8 cellular contexts compared by ENCODE assay signal in the genomic region with DNA sequence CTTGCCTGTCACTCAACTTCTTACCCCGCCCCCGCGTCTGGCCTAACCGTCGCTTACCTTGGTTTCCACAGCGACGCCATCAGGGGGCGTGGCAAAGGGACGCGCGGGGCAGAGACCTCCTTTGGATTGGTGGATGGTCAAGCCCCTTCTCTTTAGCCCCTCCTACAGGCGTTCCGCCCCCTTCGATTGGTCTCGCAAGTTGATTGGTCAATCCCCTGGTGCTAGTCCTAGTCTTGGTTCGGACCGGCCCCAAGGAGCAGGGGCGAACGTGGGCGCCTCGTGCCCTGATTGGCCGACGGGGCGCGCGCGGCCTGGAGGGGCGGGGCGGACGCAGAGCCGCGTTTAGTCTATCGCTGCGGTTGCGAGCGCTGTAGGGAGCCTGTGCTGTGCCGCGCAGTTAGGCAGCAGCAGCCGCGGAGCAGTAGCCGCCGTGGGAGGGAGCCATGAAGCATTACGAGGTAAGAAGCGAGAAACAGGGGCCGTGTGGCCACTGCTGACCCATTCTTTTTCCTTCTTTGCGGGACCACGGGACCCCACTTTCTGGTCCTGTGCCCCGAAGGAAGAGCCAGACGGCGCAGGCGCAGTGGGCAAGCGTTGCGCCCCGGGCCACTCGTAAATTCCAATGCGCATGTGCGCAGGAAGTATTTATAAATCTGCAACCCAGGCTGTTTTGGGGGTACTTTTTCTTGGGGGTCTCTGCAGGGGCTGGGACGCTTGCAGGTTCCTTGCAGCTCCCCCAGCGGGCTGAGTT. TPM values are rescaled to one million over a fixed set of nuclear protein-coding genes. Genes with fewer than 3 reads are reported as not detected.
DNase-seq lines count a peak whose midpoint lies in the region; ATAC-seq and TF ChIP-seq lines count a peak whose summit lies in the region.

TECR (plus strand) TSS at position 341 of the 751 bp plus-strand sequence; CDS start at position 444, 103 bp downstream.

- no peaks in the 10 kb centered on the region for H3K9me2 ChIP-seq in SK-N-SH

- H3K4me2 ChIP-seq in SK-N-SH: peak within 1 kb of the TSS; percentile 94

- TF ChIP-seq CTCF in SK-N-SH (IDR thresholded peaks at IDR 0.05) (no peak), gastroesophageal sphincter (IDR thresholded peaks at IDR 0.05) (no peak)

- H4K20me1 ChIP-seq in SK-N-SH (ENCODE audit: insufficient read depth): no peaks in the 10 kb centered on the region

- no peak for TF ChIP-seq RAD21 in SK-N-SH (IDR thresholded peaks at IDR 0.05; ENCODE audit: low read length)

- H3K9me3 ChIP-seq in SK-N-SH: no peaks in the 10 kb centered on the region
- H3K9me3 ChIP-seq in gastroesophageal sphincter: no peaks in the 10 kb centered on the region

- CTCF ChIA-PET in SK-N-SH (lab: Yijun Ruan, JAX): interaction anchor here (0.6 to 2.0 kb wide), 3 partner anchors 27 to 1691 kb away, joined by 3 to 6 read pairs (median 3); no protein-coding TSS in a partner anchor

- H3K4me1 ChIP-seq in SK-N-SH (ENCODE audit: control insufficient read depth in 1 of 2, insufficient read depth in 2 of 2, low read depth in 1 of 2, low read length in 1 of 2) (peaks cover 11 to 12% of the 10 kb centered on the region in 2 experiments; a peak in 3 of 4 replicates), gastroesophageal sphincter (peaks cover 0 to 37% (median 10%) of the 10 kb centered on the region in 3 donors)

- H3F3A ChIP-seq in SK-N-SH (replicated peaks; ENCODE audit: insufficient read depth): peaks cover 25% of the 10 kb centered on the region

- ATAC-seq in HG02571 (IDR thresholded peaks at IDR 0.05; ENCODE audit: unreplicated experiment) (peak; percentile 96), gastroesophageal sphincter (peak; percentile 99)

- H3K27me3 ChIP-seq in SK-N-SH (ENCODE audit: insufficient read depth): no peaks in the 10 kb centered on the region
- no peaks in the 10 kb centered on the region for H3K27me3 ChIP-seq in gastroesophageal sphincter

- H3K9ac ChIP-seq in SK-N-SH: peak within 1 kb of the TSS; percentile 76

- POLR2A ChIA-PET in SK-N-SH (lab: Yijun Ruan, JAX): interaction anchor here (1.0 kb wide), 1 partner anchor 11 kb away, joined by 3 read pairs; no protein-coding TSS in a partner anchor

- H2AFZ ChIP-seq in SK-N-SH (ENCODE audit: low read depth): peak within 1 kb of the TSS; percentile 92

- peaks cover 47% of the 10 kb centered on the region for H3K79me2 ChIP-seq in SK-N-SH (ENCODE audit: insufficient read depth)

- H3K4me3 ChIP-seq in SK-N-SH (ENCODE audit: low read depth in 2 of 2, low read length in 1 of 2) (peak within 1 kb of the TSS; percentile 75 to 91), gastroesophageal sphincter (peak within 1 kb of the TSS; percentile 43 to 82)

- WGBS in SK-N-SH (ENCODE audit: low lambda C conversion rate): under 1% methylated on average over 37 of the region's 59 CpGs
- WGBS in gastroesophageal sphincter (ENCODE audit: low coverage in 1 of 2), 2 donors: 0 to 1% methylated on average over 1 to 28 of the region's 59 CpGs

- peak; percentile 95 to 97 for TF ChIP-seq POLR2A in gastroesophageal sphincter (IDR thresholded peaks at IDR 0.05)

- TF ChIP-seq EP300 in SK-N-SH (IDR thresholded peaks at IDR 0.05; ENCODE audit: borderline replicate concordance in 1 of 2, low read depth in 1 of 2, low read length in 1 of 2) (no peak), gastroesophageal sphincter (IDR thresholded peaks at IDR 0.05) (no peak)

- no peaks in the 10 kb centered on the region for H3K36me3 ChIP-seq in SK-N-SH (replicated peaks in 1 of 2; ENCODE audit: control insufficient read depth in 1 of 2, insufficient read depth in 2 of 2, low read length in 1 of 2)
- H3K36me3 ChIP-seq in gastroesophageal sphincter: no peaks in the 10 kb centered on the region

- peak; percentile 100 for DNase-seq in GM04504 (ENCODE audit: low read depth)
- peak; percentile 98 for DNase-seq in NCI-H1048 (lab: John Stamatoyannopoulos, UW)
- peak; percentile 96 for DNase-seq in SK-N-SH
- peak; percentile 100 for DNase-seq in activated naive CD4-positive, alpha-beta T cell treated with anti-CD3 and anti-CD28 coated beads, Interleukin-2, amount 50 U/mL, for 16 hours
- DNase-seq in non-pigmented ciliary epithelial cell (ENCODE audit: low read depth): peak; percentile 100
- peak; percentile 100 for DNase-seq in superior temporal gyrus (ENCODE audit: extremely low spot score)

- peak within 1 kb of the TSS; percentile 74 to 89 for H3K27ac ChIP-seq in SK-N-SH (ENCODE audit: low read depth in 2 of 2, low read length in 1 of 2)
- peak within 1 kb of the TSS; percentile 50 to 96 (median 95) for H3K27ac ChIP-seq in gastroesophageal sphincter

TF ChIP-seq in SK-N-SH, 30 proteins besides CTCF, POLR2A, EP300 and RAD21 (continues in another document):
- no peak for TF ChIP-seq NFIC (IDR thresholded peaks at IDR 0.05; ENCODE audit: borderline replicate concordance)
- peak; percentile 11; the same call in 1 of the 2 replicates for TF ChIP-seq USF2 (IDR thresholded peaks at IDR 0.05; ENCODE audit: borderline replicate concordance, low read depth, low read length)
- TF ChIP-seq POLR2AphosphoS5 (IDR thresholded peaks at IDR 0.05; ENCODE audit: low read depth, low read length): peak; percentile 96
- TF ChIP-seq, protein P1, sequence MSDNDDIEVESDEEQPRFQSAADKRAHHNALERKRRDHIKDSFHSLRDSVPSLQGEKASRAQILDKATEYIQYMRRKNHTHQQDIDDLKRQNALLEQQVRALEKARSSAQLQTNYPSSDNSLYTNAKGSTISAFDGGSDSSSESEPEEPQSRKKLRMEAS (IDR thresholded peaks at IDR 0.05; ENCODE audit: low read depth): peak; percentile 19; the same call in 1 of the 2 replicates
- peak; percentile 74 for TF ChIP-seq RFX5 (IDR thresholded peaks at IDR 0.05; ENCODE audit: low read length)
- TF ChIP-seq, protein P2, sequence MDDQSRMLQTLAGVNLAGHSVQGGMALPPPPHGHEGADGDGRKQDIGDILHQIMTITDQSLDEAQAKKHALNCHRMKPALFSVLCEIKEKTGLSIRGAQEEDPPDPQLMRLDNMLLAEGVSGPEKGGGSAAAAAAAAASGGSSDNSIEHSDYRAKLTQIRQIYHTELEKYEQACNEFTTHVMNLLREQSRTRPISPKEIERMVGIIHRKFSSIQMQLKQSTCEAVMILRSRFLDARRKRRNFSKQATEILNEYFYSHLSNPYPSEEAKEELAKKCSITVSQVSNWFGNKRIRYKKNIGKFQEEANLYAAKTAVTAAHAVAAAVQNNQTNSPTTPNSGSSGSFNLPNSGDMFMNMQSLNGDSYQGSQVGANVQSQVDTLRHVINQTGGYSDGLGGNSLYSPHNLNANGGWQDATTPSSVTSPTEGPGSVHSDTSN (IDR thresholded peaks at IDR 0.05): peak; percentile 99
- TF ChIP-seq SIN3A (IDR thresholded peaks at IDR 0.05; ENCODE audit: borderline replicate concordance, low read depth, low read length): peak; percentile 52; the same call in 1 of the 2 replicates
- peak; percentile 86 for TF ChIP-seq NRF1 (IDR thresholded peaks at IDR 0.05; ENCODE audit: low read depth, low read length)
- peak; percentile 84 for TF ChIP-seq MXI1 (IDR thresholded peaks at IDR 0.05; ENCODE audit: low read depth, low read length)
- TF ChIP-seq, protein P3, sequence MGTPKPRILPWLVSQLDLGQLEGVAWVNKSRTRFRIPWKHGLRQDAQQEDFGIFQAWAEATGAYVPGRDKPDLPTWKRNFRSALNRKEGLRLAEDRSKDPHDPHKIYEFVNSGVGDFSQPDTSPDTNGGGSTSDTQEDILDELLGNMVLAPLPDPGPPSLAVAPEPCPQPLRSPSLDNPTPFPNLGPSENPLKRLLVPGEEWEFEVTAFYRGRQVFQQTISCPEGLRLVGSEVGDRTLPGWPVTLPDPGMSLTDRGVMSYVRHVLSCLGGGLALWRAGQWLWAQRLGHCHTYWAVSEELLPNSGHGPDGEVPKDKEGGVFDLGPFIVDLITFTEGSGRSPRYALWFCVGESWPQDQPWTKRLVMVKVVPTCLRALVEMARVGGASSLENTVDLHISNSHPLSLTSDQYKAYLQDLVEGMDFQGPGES (IDR thresholded peaks at IDR 0.05; ENCODE audit: low read depth, low read length): peak; percentile 40; the same call in 1 of the 2 replicates
- no peak for TF ChIP-seq GABPA (IDR thresholded peaks at IDR 0.05; ENCODE audit: low read depth)
- TF ChIP-seq USF1 (IDR thresholded peaks at IDR 0.05; ENCODE audit: borderline replicate concordance, low read depth): no peak
- TF ChIP-seq TAF1 (IDR thresholded peaks at IDR 0.05; ENCODE audit: borderline replicate concordance, low read depth, low read length): peak; percentile 94; the same call in 1 of the 2 replicates

RNA-seq across cellular contexts. Expression of gene TECR, which starts in this region (rescaled TPM):
- polyA plus RNA-seq in SK-N-SH (2012; rRNA removed): 87.9 and 110 TPM in 2 replicates
- 32.4 and 57.6 TPM in 2 replicates for polyA plus RNA-seq in SK-N-SH (2012; cell fraction: cytosol; rRNA removed)
- polyA plus RNA-seq in SK-N-SH (2012; cell fraction: nucleus; rRNA removed): 142 and 144 TPM in 2 replicates
- 10 to 100 TPM; 21.3 to 27.2 (median 24.3) TPM for total RNA-seq in gastroesophageal sphincter

Comparison
In these comparisons a context has a peak if more than half of its experiments do, and no peak if none do; other contexts are left out.
1. Peak in every context shown above with its lines: DNase-seq, ATAC-seq, H3K4me3 ChIP-seq and H3K27ac ChIP-seq.